Comparison of ENCODE assay signal across 1 cellular context in the genomic region with DNA sequence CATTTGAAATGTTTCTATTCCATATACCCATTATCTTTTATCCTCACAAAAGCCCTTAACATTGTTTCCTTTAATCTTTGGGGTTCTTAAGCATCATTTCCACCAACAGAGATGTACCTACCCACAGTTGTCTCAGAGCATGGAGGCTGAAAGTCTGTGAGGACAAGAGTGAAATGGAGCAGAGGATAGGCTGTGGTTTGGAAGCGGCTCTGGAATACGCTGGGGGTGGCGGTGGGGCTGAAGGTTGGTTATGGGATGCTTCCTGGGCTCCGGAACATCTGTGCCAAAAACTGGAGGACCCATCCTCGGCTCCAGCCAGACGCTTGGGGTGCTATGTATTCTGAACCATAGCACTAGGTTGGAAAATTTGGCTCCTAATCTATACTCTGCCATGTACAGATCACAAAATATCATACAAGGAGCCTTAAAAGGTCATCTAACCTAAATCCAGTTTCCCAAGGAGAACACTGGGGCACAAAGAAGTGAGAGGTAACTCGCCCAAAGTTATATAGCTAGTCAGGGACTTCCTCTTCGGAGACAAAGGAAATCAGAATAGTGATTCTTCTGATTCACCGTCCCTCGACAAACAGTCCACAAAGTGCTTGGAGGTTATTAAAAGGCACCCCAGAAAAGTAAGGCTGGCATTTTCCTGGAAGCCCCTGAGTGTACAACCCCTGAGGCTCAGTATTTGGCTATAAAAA.
TF ChIP-seq lines count a peak whose summit lies in the region.

No MANE protein-coding gene starts in this region.

TF ChIP-seq in K562, 482 proteins besides CTCF, POLR2A, EP300 and RAD21 (continues in another document):
- no peak for TF ChIP-seq TSC22D4 (tag; IDR thresholded peaks at IDR 0.05)
- no peak for TF ChIP-seq PPARD (CRISPR knock-in tag; IDR thresholded peaks at IDR 0.05)
- TF ChIP-seq, protein P1, sequence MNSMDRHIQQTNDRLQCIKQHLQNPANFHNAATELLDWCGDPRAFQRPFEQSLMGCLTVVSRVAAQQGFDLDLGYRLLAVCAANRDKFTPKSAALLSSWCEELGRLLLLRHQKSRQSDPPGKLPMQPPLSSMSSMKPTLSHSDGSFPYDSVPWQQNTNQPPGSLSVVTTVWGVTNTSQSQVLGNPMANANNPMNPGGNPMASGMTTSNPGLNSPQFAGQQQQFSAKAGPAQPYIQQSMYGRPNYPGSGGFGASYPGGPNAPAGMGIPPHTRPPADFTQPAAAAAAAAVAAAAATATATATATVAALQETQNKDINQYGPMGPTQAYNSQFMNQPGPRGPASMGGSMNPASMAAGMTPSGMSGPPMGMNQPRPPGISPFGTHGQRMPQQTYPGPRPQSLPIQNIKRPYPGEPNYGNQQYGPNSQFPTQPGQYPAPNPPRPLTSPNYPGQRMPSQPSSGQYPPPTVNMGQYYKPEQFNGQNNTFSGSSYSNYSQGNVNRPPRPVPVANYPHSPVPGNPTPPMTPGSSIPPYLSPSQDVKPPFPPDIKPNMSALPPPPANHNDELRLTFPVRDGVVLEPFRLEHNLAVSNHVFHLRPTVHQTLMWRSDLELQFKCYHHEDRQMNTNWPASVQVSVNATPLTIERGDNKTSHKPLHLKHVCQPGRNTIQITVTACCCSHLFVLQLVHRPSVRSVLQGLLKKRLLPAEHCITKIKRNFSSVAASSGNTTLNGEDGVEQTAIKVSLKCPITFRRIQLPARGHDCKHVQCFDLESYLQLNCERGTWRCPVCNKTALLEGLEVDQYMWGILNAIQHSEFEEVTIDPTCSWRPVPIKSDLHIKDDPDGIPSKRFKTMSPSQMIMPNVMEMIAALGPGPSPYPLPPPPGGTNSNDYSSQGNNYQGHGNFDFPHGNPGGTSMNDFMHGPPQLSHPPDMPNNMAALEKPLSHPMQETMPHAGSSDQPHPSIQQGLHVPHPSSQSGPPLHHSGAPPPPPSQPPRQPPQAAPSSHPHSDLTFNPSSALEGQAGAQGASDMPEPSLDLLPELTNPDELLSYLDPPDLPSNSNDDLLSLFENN (IDR thresholded peaks at IDR 0.05; ENCODE audit: low read depth in 2 of 2, low read length in 2 of 2) = no peak
- no peak for TF ChIP-seq LCOR (CRISPR knock-in tag; IDR thresholded peaks at IDR 0.05)
- TF ChIP-seq, protein P2, sequence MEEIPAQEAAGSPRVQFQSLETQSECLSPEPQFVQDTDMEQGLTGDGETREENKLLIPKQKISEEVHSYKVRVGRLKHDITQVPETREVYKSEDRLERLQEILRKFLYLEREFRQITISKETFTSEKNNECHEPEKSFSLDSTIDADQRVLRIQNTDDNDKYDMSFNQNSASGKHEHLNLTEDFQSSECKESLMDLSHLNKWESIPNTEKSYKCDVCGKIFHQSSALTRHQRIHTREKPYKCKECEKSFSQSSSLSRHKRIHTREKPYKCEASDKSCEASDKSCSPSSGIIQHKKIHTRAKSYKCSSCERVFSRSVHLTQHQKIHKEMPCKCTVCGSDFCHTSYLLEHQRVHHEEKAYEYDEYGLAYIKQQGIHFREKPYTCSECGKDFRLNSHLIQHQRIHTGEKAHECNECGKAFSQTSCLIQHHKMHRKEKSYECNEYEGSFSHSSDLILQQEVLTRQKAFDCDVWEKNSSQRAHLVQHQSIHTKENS (CRISPR knock-in tag; IDR thresholded peaks at IDR 0.05) = no peak
- no peak for TF ChIP-seq SMAD1 (IDR thresholded peaks at IDR 0.05; ENCODE audit: low read depth, low read length, partially characterized antibody)
- no peak for TF ChIP-seq POLR3A (IDR thresholded peaks at IDR 0.05; ENCODE audit: borderline replicate concordance, extremely low read depth, insufficient read depth, insufficient read length)
- TF ChIP-seq BRD9 (IDR thresholded peaks at IDR 0.05; ENCODE audit: low read depth, partially characterized antibody) = no peak
- no peak for TF ChIP-seq CEBPG (CRISPR knock-in tag; IDR thresholded peaks at IDR 0.05)
- TF ChIP-seq CEBPG (tag; conservative IDR thresholded peaks at IDR 0.05 in 1 of 2, IDR thresholded peaks at IDR 0.05 in 1 of 2) = no peak
- no peak for TF ChIP-seq ZNF24 (IDR thresholded peaks at IDR 0.05)
- TF ChIP-seq PRPF4 (IDR thresholded peaks at IDR 0.05; ENCODE audit: insufficient read depth, low read depth, low read length, poor library complexity, severe bottlenecking) = no peak
- TF ChIP-seq, protein P3, sequence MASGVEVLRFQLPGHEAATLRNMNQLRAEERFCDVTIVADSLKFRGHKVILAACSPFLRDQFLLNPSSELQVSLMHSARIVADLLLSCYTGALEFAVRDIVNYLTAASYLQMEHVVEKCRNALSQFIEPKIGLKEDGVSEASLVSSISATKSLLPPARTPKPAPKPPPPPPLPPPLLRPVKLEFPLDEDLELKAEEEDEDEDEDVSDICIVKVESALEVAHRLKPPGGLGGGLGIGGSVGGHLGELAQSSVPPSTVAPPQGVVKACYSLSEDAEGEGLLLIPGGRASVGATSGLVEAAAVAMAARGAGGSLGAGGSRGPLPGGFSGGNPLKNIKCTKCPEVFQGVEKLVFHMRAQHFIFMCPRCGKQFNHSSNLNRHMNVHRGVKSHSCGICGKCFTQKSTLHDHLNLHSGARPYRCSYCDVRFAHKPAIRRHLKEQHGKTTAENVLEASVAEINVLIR (CRISPR knock-in tag; IDR thresholded peaks at IDR 0.05) = no peak
- TF ChIP-seq SUPT5H (IDR thresholded peaks at IDR 0.05) = no peak
- TF ChIP-seq PML (IDR thresholded peaks at IDR 0.05; ENCODE audit: low read length) = no peak
- no peak for TF ChIP-seq ELF4 (CRISPR knock-in tag; IDR thresholded peaks at IDR 0.05)
- no peak for TF ChIP-seq RFX5 (IDR thresholded peaks at IDR 0.05; ENCODE audit: low read depth, low read length)
- TF ChIP-seq, protein P4, sequence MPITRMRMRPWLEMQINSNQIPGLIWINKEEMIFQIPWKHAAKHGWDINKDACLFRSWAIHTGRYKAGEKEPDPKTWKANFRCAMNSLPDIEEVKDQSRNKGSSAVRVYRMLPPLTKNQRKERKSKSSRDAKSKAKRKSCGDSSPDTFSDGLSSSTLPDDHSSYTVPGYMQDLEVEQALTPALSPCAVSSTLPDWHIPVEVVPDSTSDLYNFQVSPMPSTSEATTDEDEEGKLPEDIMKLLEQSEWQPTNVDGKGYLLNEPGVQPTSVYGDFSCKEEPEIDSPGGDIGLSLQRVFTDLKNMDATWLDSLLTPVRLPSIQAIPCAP (CRISPR knock-in tag; IDR thresholded peaks at IDR 0.05; ENCODE audit: borderline replicate concordance) = no peak
- TF ChIP-seq, protein P5, sequence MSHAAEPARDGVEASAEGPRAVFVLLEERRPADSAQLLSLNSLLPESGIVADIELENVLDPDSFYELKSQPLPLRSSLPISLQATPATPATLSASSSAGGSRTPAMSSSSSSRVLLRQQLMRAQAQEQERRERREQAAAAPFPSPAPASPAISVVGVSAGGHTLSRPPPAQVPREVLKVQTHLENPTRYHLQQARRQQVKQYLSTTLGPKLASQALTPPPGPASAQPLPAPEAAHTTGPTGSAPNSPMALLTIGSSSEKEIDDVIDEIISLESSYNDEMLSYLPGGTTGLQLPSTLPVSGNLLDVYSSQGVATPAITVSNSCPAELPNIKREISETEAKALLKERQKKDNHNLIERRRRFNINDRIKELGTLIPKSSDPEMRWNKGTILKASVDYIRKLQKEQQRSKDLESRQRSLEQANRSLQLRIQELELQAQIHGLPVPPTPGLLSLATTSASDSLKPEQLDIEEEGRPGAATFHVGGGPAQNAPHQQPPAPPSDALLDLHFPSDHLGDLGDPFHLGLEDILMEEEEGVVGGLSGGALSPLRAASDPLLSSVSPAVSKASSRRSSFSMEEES (CRISPR knock-in tag; IDR thresholded peaks at IDR 0.05) = no peak
- peak; percentile 39; the same call in 1 of the 2 replicates for TF ChIP-seq ZNF431 (CRISPR knock-in tag; IDR thresholded peaks at IDR 0.05)
- no peak for TF ChIP-seq GTF2F1 (IDR thresholded peaks at IDR 0.05; ENCODE audit: low read depth, low read length)
- TF ChIP-seq, protein P6, sequence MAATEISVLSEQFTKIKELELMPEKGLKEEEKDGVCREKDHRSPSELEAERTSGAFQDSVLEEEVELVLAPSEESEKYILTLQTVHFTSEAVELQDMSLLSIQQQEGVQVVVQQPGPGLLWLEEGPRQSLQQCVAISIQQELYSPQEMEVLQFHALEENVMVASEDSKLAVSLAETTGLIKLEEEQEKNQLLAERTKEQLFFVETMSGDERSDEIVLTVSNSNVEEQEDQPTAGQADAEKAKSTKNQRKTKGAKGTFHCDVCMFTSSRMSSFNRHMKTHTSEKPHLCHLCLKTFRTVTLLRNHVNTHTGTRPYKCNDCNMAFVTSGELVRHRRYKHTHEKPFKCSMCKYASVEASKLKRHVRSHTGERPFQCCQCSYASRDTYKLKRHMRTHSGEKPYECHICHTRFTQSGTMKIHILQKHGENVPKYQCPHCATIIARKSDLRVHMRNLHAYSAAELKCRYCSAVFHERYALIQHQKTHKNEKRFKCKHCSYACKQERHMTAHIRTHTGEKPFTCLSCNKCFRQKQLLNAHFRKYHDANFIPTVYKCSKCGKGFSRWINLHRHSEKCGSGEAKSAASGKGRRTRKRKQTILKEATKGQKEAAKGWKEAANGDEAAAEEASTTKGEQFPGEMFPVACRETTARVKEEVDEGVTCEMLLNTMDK (IDR thresholded peaks at IDR 0.05; ENCODE audit: borderline replicate concordance, insufficient read depth, low read depth, low read length, poor library complexity, severe bottlenecking) = no peak
- TF ChIP-seq, protein P7, sequence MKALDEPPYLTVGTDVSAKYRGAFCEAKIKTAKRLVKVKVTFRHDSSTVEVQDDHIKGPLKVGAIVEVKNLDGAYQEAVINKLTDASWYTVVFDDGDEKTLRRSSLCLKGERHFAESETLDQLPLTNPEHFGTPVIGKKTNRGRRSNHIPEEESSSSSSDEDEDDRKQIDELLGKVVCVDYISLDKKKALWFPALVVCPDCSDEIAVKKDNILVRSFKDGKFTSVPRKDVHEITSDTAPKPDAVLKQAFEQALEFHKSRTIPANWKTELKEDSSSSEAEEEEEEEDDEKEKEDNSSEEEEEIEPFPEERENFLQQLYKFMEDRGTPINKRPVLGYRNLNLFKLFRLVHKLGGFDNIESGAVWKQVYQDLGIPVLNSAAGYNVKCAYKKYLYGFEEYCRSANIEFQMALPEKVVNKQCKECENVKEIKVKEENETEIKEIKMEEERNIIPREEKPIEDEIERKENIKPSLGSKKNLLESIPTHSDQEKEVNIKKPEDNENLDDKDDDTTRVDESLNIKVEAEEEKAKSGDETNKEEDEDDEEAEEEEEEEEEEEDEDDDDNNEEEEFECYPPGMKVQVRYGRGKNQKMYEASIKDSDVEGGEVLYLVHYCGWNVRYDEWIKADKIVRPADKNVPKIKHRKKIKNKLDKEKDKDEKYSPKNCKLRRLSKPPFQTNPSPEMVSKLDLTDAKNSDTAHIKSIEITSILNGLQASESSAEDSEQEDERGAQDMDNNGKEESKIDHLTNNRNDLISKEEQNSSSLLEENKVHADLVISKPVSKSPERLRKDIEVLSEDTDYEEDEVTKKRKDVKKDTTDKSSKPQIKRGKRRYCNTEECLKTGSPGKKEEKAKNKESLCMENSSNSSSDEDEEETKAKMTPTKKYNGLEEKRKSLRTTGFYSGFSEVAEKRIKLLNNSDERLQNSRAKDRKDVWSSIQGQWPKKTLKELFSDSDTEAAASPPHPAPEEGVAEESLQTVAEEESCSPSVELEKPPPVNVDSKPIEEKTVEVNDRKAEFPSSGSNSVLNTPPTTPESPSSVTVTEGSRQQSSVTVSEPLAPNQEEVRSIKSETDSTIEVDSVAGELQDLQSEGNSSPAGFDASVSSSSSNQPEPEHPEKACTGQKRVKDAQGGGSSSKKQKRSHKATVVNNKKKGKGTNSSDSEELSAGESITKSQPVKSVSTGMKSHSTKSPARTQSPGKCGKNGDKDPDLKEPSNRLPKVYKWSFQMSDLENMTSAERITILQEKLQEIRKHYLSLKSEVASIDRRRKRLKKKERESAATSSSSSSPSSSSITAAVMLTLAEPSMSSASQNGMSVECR (CRISPR knock-in tag; IDR thresholded peaks at IDR 0.05) = no peak
- no peak for TF ChIP-seq MYC (IDR thresholded peaks at IDR 0.05; ENCODE audit: low read depth, low read length)
- no peak for TF ChIP-seq MYC (CRISPR knock-in tag; IDR thresholded peaks at IDR 0.05; ENCODE audit: borderline replicate concordance, low read depth)
- TF ChIP-seq MYBL2 (IDR thresholded peaks at IDR 0.05; ENCODE audit: low read depth) = no peak
- TF ChIP-seq MYBL2 (CRISPR knock-in tag; IDR thresholded peaks at IDR 0.05; ENCODE audit: borderline replicate concordance) = no peak
- peak; percentile 30 for TF ChIP-seq TBP (optimal IDR thresholded peaks at IDR 0.05; ENCODE audit: low read depth, low read length)
- no peak for TF ChIP-seq SLC30A9 (CRISPR knock-in tag; IDR thresholded peaks at IDR 0.05)
- no peak for TF ChIP-seq RNF2 (IDR thresholded peaks at IDR 0.05)
- TF ChIP-seq MTF1 (CRISPR knock-in tag; IDR thresholded peaks at IDR 0.05; ENCODE audit: borderline replicate concordance) = no peak
- no peak for TF ChIP-seq HLTF (IDR thresholded peaks at IDR 0.05)
- TF ChIP-seq HMG20A (CRISPR knock-in tag; conservative IDR thresholded peaks at IDR 0.05) = no peak
- TF ChIP-seq CHD2 (IDR thresholded peaks at IDR 0.05; ENCODE audit: low read depth, low read length) = no peak
- no peak for TF ChIP-seq SRSF1 (IDR thresholded peaks at IDR 0.05; ENCODE audit: low read depth, low read length)
- no peak for TF ChIP-seq ZNF408 (CRISPR knock-in tag; IDR thresholded peaks at IDR 0.05; ENCODE audit: low read depth)
- no peak for TF ChIP-seq MTA2 (IDR thresholded peaks at IDR 0.05; ENCODE audit: low read depth)
- TF ChIP-seq THRAP3 (IDR thresholded peaks at IDR 0.05; ENCODE audit: borderline replicate concordance) = no peak
- TF ChIP-seq KDM1A (IDR thresholded peaks at IDR 0.05) = no peak
- TF ChIP-seq, protein P8, sequence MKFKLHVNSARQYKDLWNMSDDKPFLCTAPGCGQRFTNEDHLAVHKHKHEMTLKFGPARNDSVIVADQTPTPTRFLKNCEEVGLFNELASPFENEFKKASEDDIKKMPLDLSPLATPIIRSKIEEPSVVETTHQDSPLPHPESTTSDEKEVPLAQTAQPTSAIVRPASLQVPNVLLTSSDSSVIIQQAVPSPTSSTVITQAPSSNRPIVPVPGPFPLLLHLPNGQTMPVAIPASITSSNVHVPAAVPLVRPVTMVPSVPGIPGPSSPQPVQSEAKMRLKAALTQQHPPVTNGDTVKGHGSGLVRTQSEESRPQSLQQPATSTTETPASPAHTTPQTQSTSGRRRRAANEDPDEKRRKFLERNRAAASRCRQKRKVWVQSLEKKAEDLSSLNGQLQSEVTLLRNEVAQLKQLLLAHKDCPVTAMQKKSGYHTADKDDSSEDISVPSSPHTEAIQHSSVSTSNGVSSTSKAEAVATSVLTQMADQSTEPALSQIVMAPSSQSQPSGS (CRISPR knock-in tag; IDR thresholded peaks at IDR 0.05) = no peak
- no peak for TF ChIP-seq KAT2B (IDR thresholded peaks at IDR 0.05; ENCODE audit: low read depth, low read length)
- TF ChIP-seq GABPB1 (CRISPR knock-in tag; IDR thresholded peaks at IDR 0.05) = no peak
- TF ChIP-seq, protein P9, sequence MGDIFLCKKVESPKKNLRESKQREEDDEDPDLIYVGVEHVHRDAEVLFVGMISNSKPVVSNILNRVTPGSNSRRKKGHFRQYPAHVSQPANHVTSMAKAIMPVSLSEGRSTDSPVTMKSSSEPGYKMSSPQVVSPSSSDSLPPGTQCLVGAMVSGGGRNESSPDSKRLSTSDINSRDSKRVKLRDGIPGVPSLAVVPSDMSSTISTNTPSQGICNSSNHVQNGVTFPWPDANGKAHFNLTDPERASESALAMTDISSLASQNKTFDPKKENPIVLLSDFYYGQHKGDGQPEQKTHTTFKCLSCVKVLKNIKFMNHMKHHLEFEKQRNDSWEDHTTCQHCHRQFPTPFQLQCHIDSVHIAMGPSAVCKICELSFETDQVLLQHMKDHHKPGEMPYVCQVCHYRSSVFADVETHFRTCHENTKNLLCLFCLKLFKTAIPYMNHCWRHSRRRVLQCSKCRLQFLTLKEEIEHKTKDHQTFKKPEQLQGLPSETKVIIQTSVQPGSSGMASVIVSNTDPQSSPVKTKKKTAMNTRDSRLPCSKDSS (IDR thresholded peaks at IDR 0.05; ENCODE audit: low read depth, partially characterized antibody) = no peak
- no peak for TF ChIP-seq ZC3H4 (CRISPR knock-in tag; IDR thresholded peaks at IDR 0.05; ENCODE audit: borderline replicate concordance)
- TF ChIP-seq TAF7 (tag; IDR thresholded peaks at IDR 0.05) = no peak
- TF ChIP-seq FOS (IDR thresholded peaks at IDR 0.05; ENCODE audit: extremely low read depth, insufficient read length) = no peak
